ENCODE assay signal across 31 cellular contexts in genomic region chr11:85805387-85805786, GRCh38. TPM values are rescaled to one million over a fixed set of nuclear protein-coding genes. Genes with fewer than 3 reads are reported as not detected.
DNase-seq lines count a peak whose midpoint lies in the region; TF ChIP-seq lines count a peak whose summit lies in the region.
"Had no signal": no experiment of that assay in that cellular context is flagged by ENCODE, and none has a peak within 500 bp of the region (broad histone marks: within the 10 kb centered on the region; RNA-seq: fewer than 3 reads in every experiment).

No MANE protein-coding gene starts in this region.

- H3K9me3 Mint-ChIP-seq in osteocyte (ENCODE audit: unreplicated experiment) = no peaks in the 10 kb centered on the region
- H3K9me3 Mint-ChIP-seq: activated naive CD4-positive, alpha-beta T cell treated with anti-CD3 and anti-CD28 coated beads for 36 hours had no signal

- no peak overlapping the region for H3K4me3 ChIP-seq in AG10803 (ENCODE audit: low read length)
- H3K4me3 ChIP-seq: cardiac muscle cell, coronary artery, ovary, spleen had no signal

- H3K36me3 Mint-ChIP-seq in osteocyte (ENCODE audit: unreplicated experiment) = no peaks in the 10 kb centered on the region

- peaks cover 4% of the 10 kb centered on the region for H3K4me1 Mint-ChIP-seq in osteocyte (ENCODE audit: unreplicated experiment)

- no peak overlapping the region for H3K27ac Mint-ChIP-seq in osteocyte (ENCODE audit: unreplicated experiment)
- H3K27ac Mint-ChIP-seq: activated naive CD4-positive, alpha-beta T cell treated with anti-CD3 and anti-CD28 coated beads for 36 hours had no signal

- TF ChIP-seq CTCF in AG10803 (conservative IDR thresholded peaks at IDR 0.05; ENCODE audit: low read length) (no peak), GM20000 (IDR thresholded peaks at IDR 0.05; ENCODE audit: extremely low read depth, missing control alignments) (no peak), osteocyte (IDR thresholded peaks at IDR 0.05) (no peak)

- peaks cover 12% of the 10 kb centered on the region for H3K27me3 Mint-ChIP-seq in osteocyte (ENCODE audit: unreplicated experiment)
- H3K27me3 Mint-ChIP-seq: naive thymus-derived CD8-positive, alpha-beta T cell had no signal

- DNase-seq in AG10803 (ENCODE audit: low read depth) (peak; percentile 55), HT1080 (ENCODE audit: low read depth) (peak; percentile 18), astrocyte of the hippocampus (ENCODE audit: low read depth, low spot score) (peak; percentile 41), islet precursor cell (peak; percentile 69), GM20000 (ENCODE audit: low spot score) (no peak), kidney glomerular epithelial cell (lab: John Stamatoyannopoulos, UW) (no peak), osteocyte (ENCODE audit: extremely low spot score, unreplicated experiment) (no peak)
- no peak for DNase-seq in effector CD4-positive, alpha-beta T cell
- DNase-seq: activated CD4-positive, CD25-positive, alpha-beta regulatory T cell; activated naive CD4-positive, alpha-beta T cell treated with anti-CD3 and anti-CD28 coated beads for 36 hours; DMS53; GF-D8; midbrain; naive thymus-derived CD8-positive, alpha-beta T cell; NCI-H1092 treated with DMSO at 0.1 percent for 48 hours; NCI-H1930; NCI-H524 treated with DMSO at 0.1 percent for 48 hours; ovary; right cardiac atrium; spleen; T-helper 1 cell; trophoblast cell had no signal

- no peak overlapping the region for H3K4me3 Mint-ChIP-seq in osteocyte (ENCODE audit: unreplicated experiment)
- H3K4me3 Mint-ChIP-seq: activated naive CD4-positive, alpha-beta T cell treated with anti-CD3 and anti-CD28 coated beads for 36 hours; naive thymus-derived CD8-positive, alpha-beta T cell had no signal

RNA-seq across cellular contexts. Expression of gene SYTL2, which starts 5.6 kb away (rescaled TPM):
- 19.6 and 23.4 TPM in 2 replicates for total RNA-seq in HT1080 (2014; rRNA removed; shearing (Covaris generic))
- 12.9 and 17.9 TPM in 2 replicates for polyA plus RNA-seq in HT1080 (2015; cell fraction: cytosol; rRNA removed)
- 34.7 and 46.2 TPM in 2 replicates for polyA plus RNA-seq in HT1080 (2015; cell fraction: nucleus; rRNA removed)
- 4.0 and 5.1 TPM in 2 replicates for total RNA-seq in osteocyte

RNA-seq across cellular contexts. Expression of gene CCDC83, which starts 49.8 kb away (rescaled TPM):
- not detected in 2 replicates for total RNA-seq in HT1080 (2014; rRNA removed; shearing (Covaris generic))
- polyA plus RNA-seq in HT1080 (2015; cell fraction: cytosol; rRNA removed) = not detected in 2 replicates
- polyA plus RNA-seq in HT1080 (2015; cell fraction: nucleus; rRNA removed) = not detected in 2 replicates
- not detected in 2 replicates for total RNA-seq in osteocyte
- total RNA-seq: A673; activated naive CD4-positive, alpha-beta T cell treated with anti-CD3 and anti-CD28 coated beads for 36 hours; cardiac muscle cell; esophagus mucosa; glomerular endothelial cell; HepG2; liver; naive thymus-derived CD8-positive, alpha-beta T cell; ovary; right cardiac atrium; Right ventricle myocardium inferior; spleen had no signal
- polyA plus RNA-seq: BJ; cardiac muscle cell; HepG2; liver; naive thymus-derived CD8-positive, alpha-beta T cell; ovary; right cardiac atrium; spleen had no signal

Comparison
In these comparisons a context has a peak if more than half of its experiments do, and no peak if none do; other contexts are left out.
1. DNase-seq: peak in AG10803 (single experiment), HT1080 (single experiment), astrocyte of the hippocampus (single experiment) and islet precursor cell (single experiment); none in GM20000 (single experiment), kidney glomerular epithelial cell (single experiment), osteocyte (single experiment) and effector CD4-positive, alpha-beta T cell (single experiment).